8 cellular contexts compared by ENCODE assay signal in the genomic region with DNA sequence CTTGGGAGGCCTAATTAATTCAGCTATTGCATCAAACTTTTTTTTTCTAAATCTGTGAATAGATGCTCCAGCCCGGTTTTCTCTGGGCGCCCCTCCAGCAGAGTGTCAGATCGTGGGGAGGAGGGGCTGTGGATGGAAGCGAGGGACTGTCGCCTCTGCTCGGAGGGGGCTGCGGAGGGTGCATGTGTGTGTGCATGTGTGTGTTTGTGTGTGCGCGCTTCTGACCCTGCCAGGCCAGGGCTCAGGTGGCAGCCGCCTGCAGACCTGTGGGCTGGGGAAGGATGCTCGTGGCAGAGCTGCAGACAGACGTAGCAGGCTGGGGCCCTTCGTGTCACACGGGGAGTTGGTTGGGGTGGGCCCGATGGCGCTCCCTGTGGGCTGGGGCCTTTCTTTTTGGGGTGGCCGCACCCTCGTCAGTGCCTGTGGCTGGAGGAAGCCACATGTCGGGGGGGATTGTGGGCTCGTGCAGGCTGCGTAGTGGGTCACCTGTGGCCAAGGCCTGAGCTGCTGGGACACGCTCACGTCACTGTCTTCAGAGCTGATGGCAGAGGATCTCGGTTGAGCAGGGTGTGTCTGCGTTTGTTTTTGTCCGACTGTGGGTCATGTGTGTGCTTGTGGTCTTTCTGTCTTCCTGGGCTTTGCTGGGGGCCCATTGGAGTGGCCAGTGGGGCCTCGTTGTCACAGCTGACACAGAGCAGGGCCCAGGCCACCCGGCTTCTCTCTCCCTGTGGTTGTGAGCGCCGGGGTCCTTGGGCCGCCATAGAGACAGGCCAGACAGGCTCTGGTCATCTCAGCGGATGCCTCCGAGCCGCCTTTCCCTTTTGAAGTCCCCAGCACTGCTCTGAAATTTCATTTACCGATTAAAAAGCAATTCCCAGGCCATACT. TPM values are rescaled to one million over a fixed set of nuclear protein-coding genes. Genes with fewer than 3 reads are reported as not detected.
DNase-seq lines count a peak whose midpoint lies in the region; ATAC-seq and TF ChIP-seq lines count a peak whose summit lies in the region.

No MANE protein-coding gene starts in this region.

- DNase-seq in CD4-positive, CD25-positive, alpha-beta regulatory T cell = peak; percentile 49 to 68 (median 57)
- DNase-seq in RWPE2 (ENCODE audit: low spot score) (no peak), astrocyte of the spinal cord (ENCODE audit: low read depth, low spot score) (no peak), iris pigment epithelial cell (ENCODE audit: low read depth) (peak; percentile 31), NCI-H1436 (lab: John Stamatoyannopoulos, UW) (no peak), SKM-1 (lab: John Stamatoyannopoulos, UW; ENCODE audit: unreplicated experiment) (no peak)
- peak; percentile 53 to 54 for DNase-seq in stimulated activated CD4-positive, alpha-beta T cell treated with anti-CD3 and anti-CD28 coated beads, Interleukin-2, amount 100 ng/mL, for 24 hours

- H3K27me3 ChIP-seq in CD4-positive, CD25-positive, alpha-beta regulatory T cell (ENCODE audit: control insufficient read depth, insufficient read depth, low read length) = no peaks in the 10 kb centered on the region
- H3K27me3 ChIP-seq in RWPE2 (ENCODE audit: insufficient read depth, poor library complexity, severe bottlenecking) = no peaks in the 10 kb centered on the region

- TF ChIP-seq CTCF in RWPE2 (IDR thresholded peaks at IDR 0.05; ENCODE audit: poor library complexity, severe bottlenecking) (no peak), astrocyte of the spinal cord (IDR thresholded peaks at IDR 0.05; ENCODE audit: low read depth, low read length) (no peak)

- H3K36me3 Mint-ChIP-seq in CD4-positive, CD25-positive, alpha-beta regulatory T cell = no peaks in the 10 kb centered on the region

- peaks cover 21% of the 10 kb centered on the region for H3K27me3 Mint-ChIP-seq in CD4-positive, CD25-positive, alpha-beta regulatory T cell

- H3K4me3 Mint-ChIP-seq in CD4-positive, CD25-positive, alpha-beta regulatory T cell = peak overlapping the region; percentile 95 to 99 (median 96)

- in situ Hi-C loops in astrocyte of the spinal cord (cut with HindIII; ENCODE audit: low sequenced_read_pairs) = no loop called here

- peaks cover 60% of the 10 kb centered on the region for H3K4me1 ChIP-seq in CD4-positive, CD25-positive, alpha-beta regulatory T cell (ENCODE audit: control insufficient read depth, insufficient read depth, low read length, poor library complexity, severe bottlenecking)
- H3K4me1 ChIP-seq in RWPE2 (ENCODE audit: insufficient read depth, poor library complexity, severe bottlenecking) = peaks cover 18% of the 10 kb centered on the region

- H3K9me3 ChIP-seq in CD4-positive, CD25-positive, alpha-beta regulatory T cell (ENCODE audit: control insufficient read depth in 2 of 2, low read length in 2 of 2) = no peaks in the 10 kb centered on the region
- H3K9me3 ChIP-seq in RWPE2 (ENCODE audit: severe bottlenecking) = no peaks in the 10 kb centered on the region

- H3K4me3 ChIP-seq in CD4-positive, CD25-positive, alpha-beta regulatory T cell (ENCODE audit: low read depth, low read length) = peak overlapping the region; percentile 86
- H3K4me3 ChIP-seq in RWPE2 (ENCODE audit: severe bottlenecking) (peak overlapping the region; percentile 80), astrocyte of the spinal cord (ENCODE audit: low read depth, low read length) (peak overlapping the region; percentile 88)

- H3K27ac Mint-ChIP-seq in CD4-positive, CD25-positive, alpha-beta regulatory T cell = peak overlapping the region; percentile 94 to 100 (median 97)

- peaks cover 5 to 57% (median 29%) of the 10 kb centered on the region in 4 donors for H3K4me1 Mint-ChIP-seq in CD4-positive, CD25-positive, alpha-beta regulatory T cell

- no peaks in the 10 kb centered on the region for H3K36me3 ChIP-seq in CD4-positive, CD25-positive, alpha-beta regulatory T cell (ENCODE audit: control insufficient read depth, insufficient read depth, low read length)
- H3K36me3 ChIP-seq in RWPE2 (ENCODE audit: low read depth) = peaks cover 9% of the 10 kb centered on the region; the same call in 1 of the 2 replicates

- no peak for ATAC-seq in CD4-positive, CD25-positive, alpha-beta regulatory T cell (ENCODE audit: low read depth in 2 of 2)
- ATAC-seq in RWPE2 (ENCODE audit: low read depth) (no peak; the same call in 2 of the 3 replicates), GM19397 (IDR thresholded peaks at IDR 0.05; ENCODE audit: unreplicated experiment) (no peak)

- peaks cover 0 to 1% (median 0%) of the 10 kb centered on the region in 7 donors for H3K9me3 Mint-ChIP-seq in CD4-positive, CD25-positive, alpha-beta regulatory T cell

- peak overlapping the region; percentile 84 for H3K27ac ChIP-seq in CD4-positive, CD25-positive, alpha-beta regulatory T cell (ENCODE audit: insufficient read depth, low read length, poor library complexity, severe bottlenecking)
- peak overlapping the region; percentile 90 for H3K27ac ChIP-seq in RWPE2 (ENCODE audit: poor library complexity, severe bottlenecking)

RNA-seq across cellular contexts. Expression of a gene that starts 2.9 kb away (rescaled TPM):
- total RNA-seq in CD4-positive, CD25-positive, alpha-beta regulatory T cell = 218 TPM
- under 1 TPM; 0.25 to 0.57 (median 0.31) TPM for polyA plus RNA-seq in CD4-positive, CD25-positive, alpha-beta regulatory T cell

RNA-seq across cellular contexts. Expression of a gene that starts 36.5 kb away (rescaled TPM):
- 40.4 TPM for total RNA-seq in CD4-positive, CD25-positive, alpha-beta regulatory T cell
- 10 to 100 TPM; 40.0 to 66.5 (median 51.5) TPM for polyA plus RNA-seq in CD4-positive, CD25-positive, alpha-beta regulatory T cell

Comparison
In these comparisons a context has a peak if more than half of its experiments do, and no peak if none do; other contexts are left out.
1. DNase-seq: peak in CD4-positive, CD25-positive, alpha-beta regulatory T cell (3 of 3), iris pigment epithelial cell (single experiment) and stimulated activated CD4-positive, alpha-beta T cell treated with anti-CD3 and anti-CD28 coated beads, Interleukin-2, amount 100 ng/mL, for 24 hours (2 of 2); none in RWPE2 (single experiment), astrocyte of the spinal cord (single experiment), NCI-H1436 (single experiment) and SKM-1 (single experiment).
2. Peak in every context shown above with its lines, with median percentiles within 50 percentile points of each other: H3K4me3 ChIP-seq.